Comparison of ENCODE assay signal across 20 cellular contexts in the genomic region with DNA sequence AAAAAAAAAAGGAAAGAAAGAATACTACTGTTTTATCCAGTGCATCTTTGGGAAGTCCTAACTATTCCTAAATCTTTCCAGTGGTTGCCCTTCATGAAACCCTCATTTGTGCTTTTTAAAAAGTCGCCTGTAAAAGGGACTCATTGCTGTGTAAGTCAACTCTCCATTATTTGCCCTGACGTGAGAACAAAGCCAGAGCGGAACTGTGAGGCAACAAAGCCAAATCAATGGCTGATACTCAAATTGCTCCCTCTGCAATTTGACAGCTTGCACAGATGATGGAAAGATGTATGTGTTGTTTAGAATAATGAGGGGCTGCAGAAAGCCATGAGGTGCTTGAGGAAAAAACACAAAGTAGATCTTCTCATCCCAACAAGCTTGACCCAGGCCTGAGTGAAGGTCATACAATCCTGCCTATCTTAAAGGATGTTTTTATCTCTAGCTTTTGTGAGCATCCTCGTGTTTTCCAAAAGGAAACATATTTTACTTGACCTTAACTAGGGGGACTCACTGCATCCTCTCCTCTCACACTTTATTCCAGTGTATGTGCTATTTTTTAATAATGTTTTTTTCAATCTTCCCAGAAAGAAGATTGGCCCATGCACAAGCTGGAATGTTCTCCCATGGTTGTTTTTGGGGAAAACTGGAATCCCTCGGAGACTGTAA. TPM values are rescaled to one million over a fixed set of nuclear protein-coding genes. Genes with fewer than 3 reads are reported as not detected.
DNase-seq lines count a peak whose midpoint lies in the region; ATAC-seq and TF ChIP-seq lines count a peak whose summit lies in the region.
"Had no signal": no experiment of that assay in that cellular context is flagged by ENCODE, and none has a peak within 500 bp of the region (broad histone marks: within the 10 kb centered on the region; RNA-seq: fewer than 3 reads in every experiment).

No MANE protein-coding gene starts in this region.

- H3K27ac Mint-ChIP-seq in neural progenitor cell, result peak overlapping the region; percentile 74

- TF ChIP-seq POLR2A in heart left ventricle (IDR thresholded peaks at IDR 0.05), result no peak

- no peak for DNase-seq in heart left ventricle
- DNase-seq in Right ventricle myocardium superior, result no peak
- peak; percentile 46 for DNase-seq in NCI-H146 treated with DMSO at 0.1 percent for 48 hours (lab: John Stamatoyannopoulos, UW; ENCODE audit: unreplicated experiment)
- peak; percentile 44 to 77 for DNase-seq in dermis microvascular lymphatic vessel endothelial cell (ENCODE audit: low read depth in 2 of 2)
- no peak for DNase-seq in neural progenitor cell (ENCODE audit: low spot score)
- no peak for DNase-seq in hepatocyte (ENCODE audit: low spot score)
- DNase-seq: CD4-positive, CD25-positive, alpha-beta regulatory T cell; H7; NCI-H1048; NCI-H187 treated with DMSO at 0.1 percent for 48 hours; NCI-H2107; NCI-H226; NCI-H524; NCI-H82; NK-92 treated with Interleukin-12 subunit alpha and Interleukin-12 subunit beta, amount 100 ng/mL, for 24 hours; PC-3; SJCRH30 had no signal

- H3K4me2 ChIP-seq in neural progenitor cell (no peak overlapping the region), hepatocyte (no peak overlapping the region)
- H3K4me2 ChIP-seq: BLaER1 had no signal

- H3K4me3 Mint-ChIP-seq in neural progenitor cell, result no peak overlapping the region
- H3K4me3 Mint-ChIP-seq: CD4-positive, CD25-positive, alpha-beta regulatory T cell had no signal

- no peak overlapping the region for H2AFZ ChIP-seq in neural progenitor cell (replicated peaks)
- no peak overlapping the region for H2AFZ ChIP-seq in hepatocyte

- H3K4me1 Mint-ChIP-seq in neural progenitor cell, result peaks cover 53% of the 10 kb centered on the region

- H3K36me3 ChIP-seq in heart left ventricle, result peaks cover 0 to 34% (median 10%) of the 10 kb centered on the region in 9 donors
- no peaks in the 10 kb centered on the region for H3K36me3 ChIP-seq in neural progenitor cell
- H3K36me3 ChIP-seq in hepatocyte (replicated peaks; ENCODE audit: insufficient read depth, low read depth), result no peaks in the 10 kb centered on the region
- H3K36me3 ChIP-seq: SJCRH30 had no signal

- H3K9ac ChIP-seq in neural progenitor cell, result no peak overlapping the region
- H3K9ac ChIP-seq: BLaER1 had no signal

- H3K4me1 ChIP-seq in heart left ventricle (peaks cover 2 to 95% (median 27%) of the 10 kb centered on the region in 12 donors), neural progenitor cell (peaks cover 42% of the 10 kb centered on the region), hepatocyte (ENCODE audit: insufficient read depth) (no peaks in the 10 kb centered on the region)

- H3K27me3 ChIP-seq in heart left ventricle, result no peaks in the 10 kb centered on the region
- H3K27me3 ChIP-seq in neural progenitor cell, result peaks cover 18% of the 10 kb centered on the region
- no peaks in the 10 kb centered on the region for H3K27me3 ChIP-seq in hepatocyte
- H3K27me3 ChIP-seq: BLaER1, SJCRH30 had no signal

- peaks cover 13% of the 10 kb centered on the region for H3K36me3 Mint-ChIP-seq in neural progenitor cell

- ATAC-seq in heart left ventricle, result no peak
- no peak for ATAC-seq in Right ventricle myocardium superior (ENCODE audit: poor library complexity)
- no peak for ATAC-seq in GM19324 (IDR thresholded peaks at IDR 0.05; ENCODE audit: low FRiP score, unreplicated experiment)
- ATAC-seq: PC-3, SK-N-SH treated with all-trans-retinoic acid at 6 μM for 48 hours had no signal

- H4K20me1 ChIP-seq in neural progenitor cell (ENCODE audit: low read depth) (no peaks in the 10 kb centered on the region), hepatocyte (ENCODE audit: insufficient read depth, poor library complexity, severe bottlenecking) (no peaks in the 10 kb centered on the region)
- H4K20me1 ChIP-seq: BLaER1 had no signal

- no peaks in the 10 kb centered on the region for H3K9me3 Mint-ChIP-seq in neural progenitor cell
- H3K9me3 Mint-ChIP-seq: CD4-positive, CD25-positive, alpha-beta regulatory T cell had no signal

- TF ChIP-seq CTCF in heart left ventricle (IDR thresholded peaks at IDR 0.05), result no peak
- no peak for TF ChIP-seq CTCF in neural progenitor cell (IDR thresholded peaks at IDR 0.05)
- TF ChIP-seq CTCF in hepatocyte (IDR thresholded peaks at IDR 0.05; ENCODE audit: poor library complexity), result no peak

- peaks cover 4% of the 10 kb centered on the region for H3K27me3 Mint-ChIP-seq in neural progenitor cell (ENCODE audit: insufficient read depth, low read depth)
- H3K27me3 Mint-ChIP-seq: CD4-positive, CD25-positive, alpha-beta regulatory T cell had no signal

- no peaks in the 10 kb centered on the region for H3K79me2 ChIP-seq in neural progenitor cell (ENCODE audit: low read depth)
- no peaks in the 10 kb centered on the region for H3K79me2 ChIP-seq in hepatocyte

- H3K27ac ChIP-seq in heart left ventricle, result peak overlapping the region in 11 of 12 donors; percentile 1 to 93 (median 81)
- no peak overlapping the region for H3K27ac ChIP-seq in neural progenitor cell
- H3K27ac ChIP-seq in hepatocyte, result no peak overlapping the region
- H3K27ac ChIP-seq: BLaER1, SJCRH30 had no signal

- WGBS in heart left ventricle, 4 donors, result 77 to 84% (median 81%) methylated on average over 5 of the region's 5 CpGs
- WGBS in hepatocyte (ENCODE audit: low lambda C conversion rate, missing lambda C conversion rate), result 86% methylated on average over 5 of the region's 5 CpGs

- H3K9me3 ChIP-seq in heart left ventricle (no peaks in the 10 kb centered on the region), neural progenitor cell (ENCODE audit: low read depth) (no peaks in the 10 kb centered on the region), hepatocyte (ENCODE audit: low read depth) (no peaks in the 10 kb centered on the region)
- H3K9me3 ChIP-seq: BLaER1, SJCRH30 had no signal

- intact Hi-C loops in heart left ventricle (cut with DNase I), result no loop called here
- intact Hi-C loops in Right ventricle myocardium superior (cut with DNase I), result no loop called here

- H3K9me2 ChIP-seq in hepatocyte (replicated peaks; ENCODE audit: insufficient read depth), result no peaks in the 10 kb centered on the region

- H3K4me3 ChIP-seq in heart left ventricle, result no peak overlapping the region
- no peak overlapping the region for H3K4me3 ChIP-seq in neural progenitor cell
- no peak overlapping the region for H3K4me3 ChIP-seq in hepatocyte
- H3K4me3 ChIP-seq: BLaER1, SJCRH30 had no signal

- peaks cover 6% of the 10 kb centered on the region for H3F3A ChIP-seq in neural progenitor cell (ENCODE audit: low read depth)

RNA-seq across cellular contexts. Expression of a gene that starts 33.4 kb away (rescaled TPM):
- total RNA-seq in heart left ventricle (100 to 1,000 TPM; 204 to 406 (median 342) TPM), Right ventricle myocardium superior (184 TPM), dermis microvascular lymphatic vessel endothelial cell (193 and 220 TPM in 2 replicates), neural progenitor cell (ENCODE audit: low replicate concordance) (18.9 and 20.5 TPM in 2 replicates), hepatocyte (32.7 and 39.8 TPM in 2 replicates)
- polyA plus RNA-seq in heart left ventricle (100 to 1,000 TPM; 157 to 194 TPM), hepatocyte (34.4 and 36.2 TPM in 2 replicates)

Comparison
In these comparisons a context has a peak if more than half of its experiments do, and no peak if none do; other contexts are left out.
1. DNase-seq: peak in NCI-H146 treated with DMSO at 0.1 percent for 48 hours (single experiment) and dermis microvascular lymphatic vessel endothelial cell (2 of 2); none in heart left ventricle (0 of 5), Right ventricle myocardium superior (single experiment), neural progenitor cell (single experiment) and hepatocyte (single experiment).
2. H3K27ac ChIP-seq: peak in heart left ventricle (11 of 12); none in neural progenitor cell (single experiment) and hepatocyte (single experiment).